In genomic region chr17:49700956-49701355, GRCh38 we compare ENCODE assay signal across 24 cellular contexts.
"Had no signal": no experiment of that assay in that cellular context is flagged by ENCODE, and none has a peak within 500 bp of the region (broad histone marks: within the 10 kb centered on the region; RNA-seq: fewer than 3 reads in every experiment).

No MANE protein-coding gene starts in this region.

- H3K9me3 ChIP-seq: adrenal gland, ascending aorta, prostate gland, right atrium auricular region, upper lobe of left lung had no signal

- H3K27me3 Mint-ChIP-seq: activated CD4-positive, alpha-beta T cell treated with anti-CD3 and anti-CD28 coated beads for 36 hours; activated CD8-positive, alpha-beta memory T cell treated with anti-CD3 and anti-CD28 coated beads, Interleukin-2, amount 10 ng/mL, durations not matched to agents 7 days and 5 days; activated naive CD8-positive, alpha-beta T cell; T-cell had no signal

- DNase-seq: activated CD4-positive, alpha-beta T cell treated with anti-CD3 and anti-CD28 coated beads for 36 hours; activated CD4-positive, alpha-beta T cell treated with anti-CD3 and anti-CD28 coated beads, Interleukin-2, amount 50 U/mL, for 4 hours; activated CD8-positive, alpha-beta memory T cell treated with anti-CD3 and anti-CD28 coated beads, Interleukin-2, amount 10 ng/mL, durations not matched to agents 7 days and 5 days; activated effector memory CD4-positive, alpha-beta T cell treated with anti-CD3 and anti-CD28 coated beads, Interleukin-2, amount 50 U/mL, for 16 hours; activated T-cell treated with anti-CD3 and anti-CD28 coated beads for 4 hours; adrenal gland; brain microvascular endothelial cell; central memory CD4-positive, alpha-beta T cell; effector memory CD4-positive, alpha-beta T cell; foreskin melanocyte; mammary epithelial cell; midbrain; natural killer cell; stimulated activated CD4-positive, alpha-beta T cell treated with anti-CD3 and anti-CD28 coated beads, Interleukin-4, amount 100 ng/mL, for 24 hours; stimulated activated naive CD8-positive, alpha-beta T cell treated with anti-CD3 and anti-CD28 coated beads, Interleukin-15, Interleukin-2, amounts not matched to agents 100 U/mL and 50 U/mL, for 24 hours; T-cell; T-helper 9 cell; upper lobe of left lung had no signal

- H3K27ac Mint-ChIP-seq: activated CD4-positive, alpha-beta T cell treated with anti-CD3 and anti-CD28 coated beads for 36 hours; activated naive CD8-positive, alpha-beta T cell; WTC11 had no signal

- H3K4me1 ChIP-seq: adrenal gland, ascending aorta, prostate gland, right atrium auricular region had no signal

- H3K4me3 Mint-ChIP-seq: activated CD4-positive, alpha-beta T cell treated with anti-CD3 and anti-CD28 coated beads for 36 hours; activated CD8-positive, alpha-beta memory T cell treated with anti-CD3 and anti-CD28 coated beads, Interleukin-2, amount 10 ng/mL, durations not matched to agents 7 days and 5 days; activated naive CD8-positive, alpha-beta T cell; natural killer cell; T-cell; WTC11 had no signal

- ATAC-seq: activated CD4-positive, alpha-beta T cell treated with anti-CD3 and anti-CD28 coated beads for 36 hours; activated CD8-positive, alpha-beta memory T cell treated with anti-CD3 and anti-CD28 coated beads, Interleukin-2, amount 10 ng/mL, durations not matched to agents 7 days and 5 days; esophagus mucosa; natural killer cell; stimulated activated naive CD8-positive, alpha-beta T cell treated with anti-CD3 and anti-CD28 coated beads, Interleukin-15, Interleukin-2, amounts not matched to agents 100 U/mL and 50 U/mL, for 24 hours; T-cell; WTC11 had no signal

- H3K4me1 Mint-ChIP-seq: WTC11 had no signal

- H3K4me3 ChIP-seq: adrenal gland, ascending aorta, prostate gland, right atrium auricular region, upper lobe of left lung had no signal

- H3K9me3 Mint-ChIP-seq: natural killer cell, T-cell, WTC11 had no signal

- H3K27ac ChIP-seq: adrenal gland, ascending aorta, brain microvascular endothelial cell, prostate gland, right atrium auricular region, upper lobe of left lung had no signal
